ENCODE assay signal across 14 cellular contexts in genomic region chr2:214593723-214594122, GRCh38.
DNase-seq lines count a peak whose midpoint lies in the region; ATAC-seq and TF ChIP-seq lines count a peak whose summit lies in the region.
"Had no signal": no experiment of that assay in that cellular context is flagged by ENCODE, and none has a peak within 500 bp of the region (broad histone marks: within the 10 kb centered on the region; RNA-seq: fewer than 3 reads in every experiment).

No MANE protein-coding gene starts in this region.

- peaks cover 6% of the 10 kb centered on the region for H3K4me1 Mint-ChIP-seq in mesothelial cell of epicardium
- H3K4me1 Mint-ChIP-seq: CD14-positive monocyte, T-cell had no signal

- in situ Hi-C loops in IMR-90 (cut with MboI; ENCODE audit: low sequenced_read_pairs): no loop called here

- H3K36me3 ChIP-seq in IMR-90 (ENCODE audit: control insufficient read depth, insufficient read depth, low read length): no peaks in the 10 kb centered on the region
- H3K36me3 ChIP-seq: adrenal gland had no signal

- no peak for TF ChIP-seq CTCF in IMR-90 (conservative IDR thresholded peaks at IDR 0.05; ENCODE audit: low read depth, low read length)
- no peak for TF ChIP-seq CTCF in epithelial cell of proximal tubule (conservative IDR thresholded peaks at IDR 0.05; ENCODE audit: low read depth, low read length)
- no peak for TF ChIP-seq CTCF in mesothelial cell of epicardium (IDR thresholded peaks at IDR 0.05; ENCODE audit: unreplicated experiment)

- peak overlapping the region; percentile 81; the same call in 1 of the 2 replicates for H3K18ac ChIP-seq in IMR-90 (ENCODE audit: low read depth, low read length)

- H3K79me1 ChIP-seq in IMR-90 (ENCODE audit: low read depth in 1 of 2, low read length in 2 of 2): no peaks in the 10 kb centered on the region

- peak overlapping the region; percentile 85; the same call in 1 of the 2 replicates for H4K91ac ChIP-seq in IMR-90 (ENCODE audit: insufficient read depth, low read depth, low read length)

- H3K4me2 ChIP-seq in IMR-90 (ENCODE audit: low read depth, low read length): peak overlapping the region; percentile 58; the same call in 1 of the 2 replicates

- TF ChIP-seq POLR2A in IMR-90 (IDR thresholded peaks at IDR 0.05; ENCODE audit: low read depth, low read length): no peak

- CTCF ChIA-PET in IMR-90 (lab: Yijun Ruan, JAX): no interaction called here

- H3K4me1 ChIP-seq in IMR-90 (ENCODE audit: control insufficient read depth, insufficient read depth, low read length): no peaks in the 10 kb centered on the region; the same call in 1 of the 2 replicates
- H3K4me1 ChIP-seq: adrenal gland had no signal

- no peak overlapping the region for H2AK9ac ChIP-seq in IMR-90 (replicated peaks; ENCODE audit: low read depth, low read length, poor library complexity)

- H3K4me3 ChIP-seq in IMR-90 (ENCODE audit: insufficient read depth, low read depth, low read length) (no peak overlapping the region), epithelial cell of proximal tubule (ENCODE audit: low read depth, low read length) (no peak overlapping the region)
- H3K4me3 ChIP-seq: adrenal gland had no signal

- peak overlapping the region; percentile 94 for H2BK20ac ChIP-seq in IMR-90 (ENCODE audit: low read depth, low read length)

- no peaks in the 10 kb centered on the region for H3K9me1 ChIP-seq in IMR-90 (ENCODE audit: insufficient read depth, low read length)

- intact Hi-C loops in IMR-90 (cut with micrococcal nuclease): loop anchor here (5.0 kb wide), 2 partner anchors 46 to 214 kb away; partner anchors contain the start of gene BARD1

- peak overlapping the region; percentile 95 for H2BK5ac ChIP-seq in IMR-90 (ENCODE audit: low read depth, low read length, poor library complexity, severe bottlenecking)

- no peak overlapping the region for H3K56ac ChIP-seq in IMR-90 (ENCODE audit: extremely low read depth, insufficient read depth, low read length)

- no TSS peak for BruUV-seq in IMR-90 (replicated peaks; lab: Mats Ljungman, UMichigan)

- peak; percentile 99 for ATAC-seq in IMR-90 (ENCODE audit: low read depth)
- no peak for ATAC-seq in GM19023 (IDR thresholded peaks at IDR 0.05; ENCODE audit: unreplicated experiment)
- ATAC-seq in HG03354 (IDR thresholded peaks at IDR 0.05; ENCODE audit: poor library complexity, severe bottlenecking, unreplicated experiment): no peak
- ATAC-seq: T-cell had no signal

- H3K27me3 ChIP-seq in IMR-90 (ENCODE audit: control insufficient read depth, insufficient read depth, low read length): no peaks in the 10 kb centered on the region
- H3K27me3 ChIP-seq: adrenal gland had no signal

- WGBS in IMR-90 (ENCODE audit: extremely low coverage in 2 of 2, insufficient read length in 1 of 2), 2 experiments: no CpG with 5 or more reads among the region's 1 CpG

- no peak overlapping the region for H2BK15ac ChIP-seq in IMR-90 (ENCODE audit: low read depth, low read length)

- dilution Hi-C loops in IMR-90 (cut with HindIII; ENCODE audit: low sequenced_read_pairs, unreplicated experiment): no loop called here

- peak overlapping the region; percentile 56 for H3K4ac ChIP-seq in IMR-90 (ENCODE audit: low read depth, low read length)

- H3K36me3 Mint-ChIP-seq in mesothelial cell of epicardium: no peaks in the 10 kb centered on the region
- H3K36me3 Mint-ChIP-seq: CD14-positive monocyte, T-cell had no signal

- H2BK120ac ChIP-seq in IMR-90 (ENCODE audit: low read depth, low read length): peak overlapping the region; percentile 95

- H3K27ac Mint-ChIP-seq in mesothelial cell of epicardium: peak overlapping the region; percentile 27
- H3K27ac Mint-ChIP-seq: CD14-positive monocyte; stimulated activated naive CD8-positive, alpha-beta T cell treated with anti-CD3 and anti-CD28 coated beads, Interleukin-15, Interleukin-2, amounts not matched to agents 100 ng/mL and 50 ng/mL, for 24 hours; T-cell had no signal

- H4K5ac ChIP-seq in IMR-90 (ENCODE audit: low read depth, low read length): 0 out of 2 replicates have a peak overlapping the region, but pooled peaks have one; percentile 2

- H3K9ac ChIP-seq in IMR-90 (ENCODE audit: low read depth, low read length): no peak overlapping the region

- peak overlapping the region; percentile 18 to 72; a peak in 2 of 4 replicates for H4K8ac ChIP-seq in IMR-90 (ENCODE audit: low read depth in 2 of 2, low read length in 2 of 2)

- no peaks in the 10 kb centered on the region for H3K27me3 Mint-ChIP-seq in mesothelial cell of epicardium (ENCODE audit: low read depth)
- H3K27me3 Mint-ChIP-seq: stimulated activated naive CD8-positive, alpha-beta T cell treated with anti-CD3 and anti-CD28 coated beads, Interleukin-15, Interleukin-2, amounts not matched to agents 100 ng/mL and 50 ng/mL, for 24 hours; T-cell had no signal

- DNase-seq in AG08396 (ENCODE audit: low spot score): peak; percentile 30
- peak; percentile 93 for DNase-seq in IMR-90
- DNase-seq in epithelial cell of proximal tubule (ENCODE audit: low read depth): peak; percentile 96
- no peak for DNase-seq in mesothelial cell of epicardium (ENCODE audit: low spot score in 2 of 2, unreplicated experiment in 2 of 2)
- no peak for DNase-seq in middle frontal gyrus (ENCODE audit: extremely low spot score, low spot score)
- DNase-seq in OCI-M1 (lab: John Stamatoyannopoulos, UW): no peak
- DNase-seq: adrenal gland, KG1, NCI-H510A treated with DMSO at 0.1 percent for 48 hours, T-cell had no signal

- H3K14ac ChIP-seq in IMR-90 (replicated peaks; ENCODE audit: low read depth, low read length): no peak overlapping the region

- H3K27ac ChIP-seq in IMR-90 (ENCODE audit: insufficient read depth, low read length): no peak overlapping the region
- H3K27ac ChIP-seq: adrenal gland had no signal

- H3K9me3 ChIP-seq in IMR-90 (ENCODE audit: control insufficient read depth, insufficient read depth, low read length): no peaks in the 10 kb centered on the region
- H3K9me3 ChIP-seq: adrenal gland had no signal

- H3K23ac ChIP-seq in IMR-90 (ENCODE audit: low read depth, low read length): 0 out of 2 replicates have a peak overlapping the region, but pooled peaks have one; percentile 37

- POLR2A ChIA-PET in IMR-90 (lab: Charles Lee; ENCODE audit: unreplicated experiment): no interaction called here

- 0 out of 2 replicates have a peak overlapping the region, but pooled peaks have one; percentile 5 for H2AK5ac ChIP-seq in IMR-90 (ENCODE audit: low read depth, low read length)

- H2AFZ ChIP-seq in IMR-90 (replicated peaks; ENCODE audit: low read length, poor library complexity): peak overlapping the region; percentile 40

- no peaks in the 10 kb centered on the region for H3K9me3 Mint-ChIP-seq in mesothelial cell of epicardium
- H3K9me3 Mint-ChIP-seq: CD14-positive monocyte; stimulated activated naive CD8-positive, alpha-beta T cell treated with anti-CD3 and anti-CD28 coated beads, Interleukin-15, Interleukin-2, amounts not matched to agents 100 ng/mL and 50 ng/mL, for 24 hours; T-cell had no signal

- no peak for TF ChIP-seq RAD21 in IMR-90 (IDR thresholded peaks at IDR 0.05; ENCODE audit: low read length)

- H4K20me1 ChIP-seq in IMR-90 (ENCODE audit: insufficient read depth, low read length): no peaks in the 10 kb centered on the region

- H3K4me3 Mint-ChIP-seq in mesothelial cell of epicardium: no peak overlapping the region
- H3K4me3 Mint-ChIP-seq: CD14-positive monocyte; stimulated activated naive CD8-positive, alpha-beta T cell treated with anti-CD3 and anti-CD28 coated beads, Interleukin-15, Interleukin-2, amounts not matched to agents 100 ng/mL and 50 ng/mL, for 24 hours; T-cell had no signal

TF ChIP-seq in IMR-90, 13 proteins besides CTCF, POLR2A, EP300 and RAD21:
- no peak for TF ChIP-seq CEBPB (IDR thresholded peaks at IDR 0.05; ENCODE audit: low read depth, low read length)
- TF ChIP-seq MXI1 (IDR thresholded peaks at IDR 0.05; ENCODE audit: borderline replicate concordance, low read depth, low read length): 0 out of 2 replicates have a peak, but pooled peaks have one; percentile 33
- TF ChIP-seq FOS (IDR thresholded peaks at IDR 0.05; ENCODE audit: low read depth, low read length): peak; percentile 55; the same call in 1 of the 2 replicates
- peak; percentile 52; the same call in 1 of the 2 replicates for TF ChIP-seq MAZ (IDR thresholded peaks at IDR 0.05; ENCODE audit: borderline replicate concordance, low read depth, low read length)
- 0 out of 2 replicates have a peak, but pooled peaks have one; percentile 4 for TF ChIP-seq BHLHE40 (IDR thresholded peaks at IDR 0.05; ENCODE audit: low read depth, low read length)

Comparison
In these comparisons a context has a peak if more than half of its experiments do, and no peak if none do; other contexts are left out.
1. DNase-seq: peak in AG08396 (single experiment), IMR-90 (single experiment) and epithelial cell of proximal tubule (single experiment); none in mesothelial cell of epicardium (0 of 2), middle frontal gyrus (single experiment) and OCI-M1 (single experiment).